Comparison of ENCODE assay signal across 10 cellular contexts in the genomic region with DNA sequence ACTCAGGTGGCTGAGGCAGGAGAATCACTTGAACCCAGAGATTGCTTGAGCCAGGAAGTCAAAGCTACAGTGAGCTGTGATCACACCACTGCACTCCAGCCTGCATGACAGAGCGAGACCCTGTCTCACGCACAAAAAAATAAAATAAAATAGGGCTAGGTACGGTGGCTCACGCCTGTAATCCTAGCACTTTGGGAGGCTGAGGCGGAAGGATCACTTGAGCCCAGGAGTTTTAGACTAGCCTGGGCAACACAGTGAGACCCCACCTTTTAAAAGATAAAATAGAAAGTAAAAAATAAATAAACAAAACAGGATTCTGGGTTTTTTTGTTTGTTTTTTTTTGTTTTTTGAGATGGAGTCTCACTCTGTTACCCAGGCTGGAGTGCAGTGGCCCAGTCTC. TPM values are rescaled to one million over a fixed set of nuclear protein-coding genes. Genes with fewer than 3 reads are reported as not detected.
DNase-seq lines count a peak whose midpoint lies in the region; ATAC-seq and TF ChIP-seq lines count a peak whose summit lies in the region.
"Not testable (repeated sequence)": the region's sequence is repeated elsewhere in the genome, so short reads cannot be mapped to it uniquely, and the experiment has no call there.
"Had no signal": no experiment of that assay in that cellular context is flagged by ENCODE, and none has a peak within 500 bp of the region (broad histone marks: within the 10 kb centered on the region; RNA-seq: fewer than 3 reads in every experiment).

No MANE protein-coding gene starts in this region.

- intact Hi-C loops in Right ventricle myocardium inferior (cut with DNase I); psoas muscle (cut with DNase I): not testable (repeated sequence)

- WGBS in psoas muscle, 3 donors = 75 to 87% (median 81%) methylated on average over 5 of the region's 5 CpGs

- H3K9me3 ChIP-seq in psoas muscle = not testable (repeated sequence)

- not testable (repeated sequence) for H3K27me3 ChIP-seq in psoas muscle (ENCODE audit: insufficient read depth in 3 of 3, low read length in 2 of 3)

- H3K27ac Mint-ChIP-seq in activated naive CD4-positive, alpha-beta T cell treated with anti-CD3 and anti-CD28 coated beads, Interleukin-2, amount 50 U/mL, for 24 hours = peak overlapping the region; percentile 41

- not testable (repeated sequence) for H3K27me3 Mint-ChIP-seq in activated naive CD4-positive, alpha-beta T cell treated with anti-CD3 and anti-CD28 coated beads, Interleukin-2, amount 50 U/mL, for 24 hours

- H3K4me1 ChIP-seq in psoas muscle = peaks cover 12% of the 10 kb centered on the region

- ATAC-seq in Right ventricle myocardium inferior, psoas muscle: not testable (repeated sequence)

- DNase-seq in Right ventricle myocardium inferior (ENCODE audit: missing footprints) = peak; percentile 4
- DNase-seq in psoas muscle = not testable (repeated sequence)

- H3K4me3 Mint-ChIP-seq in activated naive CD4-positive, alpha-beta T cell treated with anti-CD3 and anti-CD28 coated beads, Interleukin-2, amount 50 U/mL, for 24 hours = not testable (repeated sequence)

- H3K9me3 Mint-ChIP-seq in activated naive CD4-positive, alpha-beta T cell treated with anti-CD3 and anti-CD28 coated beads, Interleukin-2, amount 50 U/mL, for 24 hours = not testable (repeated sequence)

- not testable (repeated sequence) for H3K4me3 ChIP-seq in psoas muscle

- not testable (repeated sequence) for H3K4me1 Mint-ChIP-seq in activated naive CD4-positive, alpha-beta T cell treated with anti-CD3 and anti-CD28 coated beads, Interleukin-2, amount 50 U/mL, for 24 hours

- peaks cover 0 to 68% of the 10 kb centered on the region in 2 donors for H3K36me3 ChIP-seq in psoas muscle (ENCODE audit: insufficient read depth in 1 of 2, low read depth in 1 of 2)

- TF ChIP-seq CTCF in psoas muscle (IDR thresholded peaks at IDR 0.05) = not testable (repeated sequence)

- not testable (repeated sequence) for H3K36me3 Mint-ChIP-seq in activated naive CD4-positive, alpha-beta T cell treated with anti-CD3 and anti-CD28 coated beads, Interleukin-2, amount 50 U/mL, for 24 hours

- peak overlapping the region; percentile 87 for H3K27ac ChIP-seq in psoas muscle

RNA-seq across cellular contexts. Expression of a gene that starts 12.1 kb away (rescaled TPM):
- total RNA-seq in Right ventricle myocardium inferior = 0.11 TPM
- 1,000 to 10,000 TPM in 3 of 4 donors, 100 to 1,000 TPM in 1; 639 to 2,539 (median 1,923) TPM for total RNA-seq in psoas muscle
- polyA plus RNA-seq in psoas muscle = 1,000 to 10,000 TPM in 2 of 3 donors, 100 to 1,000 TPM in 1; 169 to 1,914 (median 1,496) TPM
- total RNA-seq: Daoy had no signal
- polyA plus RNA-seq: CD14-positive monocyte; CD4-positive, alpha-beta memory T cell; CD4-positive, CD25-positive, alpha-beta regulatory T cell; CD8-positive, alpha-beta memory T cell had no signal

RNA-seq across cellular contexts. Expression of a gene that starts 26.7 kb away (rescaled TPM):
- total RNA-seq in Right ventricle myocardium inferior (41.3 TPM), psoas muscle (10 to 100 TPM; 22.9 to 44.6 (median 39.9) TPM)
- 10 to 100 TPM; 21.0 to 47.5 (median 28.1) TPM for polyA plus RNA-seq in psoas muscle

RNA-seq across cellular contexts. Expression of a gene that starts 34.7 kb away (rescaled TPM):
- total RNA-seq in Right ventricle myocardium inferior (22.3 TPM), psoas muscle (1 to 10 TPM; 3.1 to 7.0 (median 5.2) TPM)
- 10 to 100 TPM in 1 of 3 donors, 1 to 10 TPM in 2; 6.2 to 22.8 (median 8.2) TPM for polyA plus RNA-seq in psoas muscle

RNA-seq across cellular contexts. Expression of a gene that starts 41.4 kb away (rescaled TPM):
- not detected for total RNA-seq in Right ventricle myocardium inferior
- total RNA-seq in psoas muscle = under 1 TPM in 2 of 4 donors, not detected in 2; 0.12 to 0.32 TPM
- under 1 TPM in 2 of 3 donors, not detected in 1; 0.10 to 0.17 TPM for polyA plus RNA-seq in psoas muscle
- total RNA-seq: A673; CD4-positive, alpha-beta memory T cell; CD8-positive, alpha-beta memory T cell; Daoy had no signal
- polyA plus RNA-seq: AG04450; CD8-positive, alpha-beta memory T cell had no signal

RNA-seq across cellular contexts. Expression of a gene that starts 44.2 kb away (rescaled TPM):
- 252 TPM for total RNA-seq in Right ventricle myocardium inferior
- 100 to 1,000 TPM; 155 to 233 (median 187) TPM for total RNA-seq in psoas muscle
- polyA plus RNA-seq in psoas muscle = 100 to 1,000 TPM; 211 to 355 (median 240) TPM

Comparison
In these comparisons a context has a peak if more than half of its experiments do, and no peak if none do; other contexts are left out.
1. RNA of a gene that starts 12.1 kb away (total RNA-seq): 639 to 2,539 TPM in psoas muscle; 0.11 TPM in Right ventricle myocardium inferior (single experiment); every median in the first group is over 100 times any median in the second.